Comparison of ENCODE assay signal across 36 cellular contexts in the genomic region with DNA sequence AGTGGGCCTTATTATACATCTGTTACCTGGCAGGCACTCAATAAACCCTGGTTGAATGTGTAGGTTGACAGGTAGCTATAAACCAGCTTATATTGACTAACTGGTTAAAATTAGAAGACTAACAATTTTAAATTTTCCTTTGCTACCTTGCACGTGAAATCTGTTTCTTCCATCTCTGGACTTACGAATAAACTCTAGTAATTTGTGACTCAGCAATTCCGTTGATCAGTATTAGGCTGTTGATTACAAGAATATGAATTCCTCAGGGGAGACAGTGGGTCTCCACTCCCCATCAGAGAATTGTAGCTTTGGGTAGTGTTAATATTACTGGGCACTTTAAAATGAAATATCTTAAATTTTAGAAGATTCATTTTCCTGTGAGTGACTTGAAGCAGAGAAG.
"Had no signal": no experiment of that assay in that cellular context is flagged by ENCODE, and none has a peak within 500 bp of the region (broad histone marks: within the 10 kb centered on the region; RNA-seq: fewer than 3 reads in every experiment).

No MANE protein-coding gene starts in this region.

- H3K27me3 ChIP-seq: MG63 had no signal

- H3K9me3 ChIP-seq: MG63 had no signal

- H3K36me3 ChIP-seq: MG63 had no signal

- DNase-seq: MG63, MM.1S, MV-4-11, NCI-H1048, NCI-H1092, NCI-H1092 treated with DMSO at 0.1 percent for 48 hours, NCI-H1105, NCI-H1105 treated with DMSO at 0.1 percent for 48 hours, NCI-H1417, NCI-H1417 treated with DMSO at 0.1 percent for 48 hours, NCI-H1436, NCI-H1436 treated with DMSO at 0.1 percent for 48 hours, NCI-H146, NCI-H1694, NCI-H1694 treated with DMSO at 0.1 percent for 48 hours, NCI-H187, NCI-H187 treated with DMSO at 0.1 percent for 48 hours, NCI-H1930, NCI-H2029, NCI-H2029 treated with DMSO at 0.1 percent for 48 hours, NCI-H2081, NCI-H2081 treated with DMSO at 0.1 percent for 48 hours, NCI-H2107, NCI-H2171, NCI-H2171 treated with DMSO at 0.1 percent for 48 hours, NCI-H2227 treated with DMSO at 0.1 percent for 48 hours, NCI-H226, NCI-H345, NCI-H446, NCI-H446 treated with DMSO at 0.1 percent for 48 hours, NCI-H510A, NCI-H510A treated with DMSO at 0.1 percent for 48 hours, NCI-H524, NCI-H524 treated with DMSO at 0.1 percent for 48 hours, NCI-H526, NCI-H526 treated with DMSO at 0.1 percent for 48 hours had no signal

- H3K4me3 ChIP-seq: MG63 had no signal
